In the genomic region with DNA sequence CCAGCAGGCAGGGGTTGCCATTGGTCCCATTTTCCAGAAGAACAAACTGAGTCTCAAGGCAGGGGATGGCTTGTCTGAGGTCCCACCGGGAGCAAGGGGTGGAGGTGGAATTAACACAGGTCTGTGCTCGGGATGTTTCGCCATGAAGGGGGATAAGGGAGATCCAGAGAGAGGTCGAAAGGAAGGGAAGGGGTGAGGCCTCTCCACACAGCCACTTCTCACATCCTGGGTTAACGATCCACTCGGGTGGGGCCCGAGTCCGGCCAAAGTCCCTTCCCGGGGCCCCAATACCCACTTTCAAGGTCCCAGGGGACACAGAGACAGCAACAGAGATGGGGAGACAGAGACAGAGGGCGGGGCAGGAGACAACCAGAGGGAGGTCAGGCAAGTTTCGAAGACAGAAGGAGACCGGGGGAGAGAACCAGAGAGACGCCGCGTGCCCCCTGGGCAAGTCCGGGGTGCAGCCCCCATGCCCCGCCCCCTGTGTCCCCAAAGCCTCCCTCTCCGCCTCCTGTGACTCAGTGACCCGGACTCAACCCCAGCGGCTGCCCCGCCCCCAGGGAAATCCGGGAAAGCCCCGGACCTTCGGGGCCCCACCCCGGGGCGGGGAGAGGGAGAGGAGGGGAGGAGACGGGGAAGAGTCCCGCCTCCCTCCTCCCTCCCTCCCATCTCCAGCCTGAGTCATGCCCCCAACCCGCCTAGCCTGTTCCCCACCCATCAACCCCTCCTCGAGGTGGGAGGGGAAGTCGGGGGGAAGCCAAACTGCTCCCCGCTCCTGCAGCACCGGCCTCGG, we compare ENCODE assay signal across 8 cellular contexts. TPM values are rescaled to one million over a fixed set of nuclear protein-coding genes. Genes with fewer than 3 reads are reported as not detected.
DNase-seq lines count a peak whose midpoint lies in the region; ATAC-seq and TF ChIP-seq lines count a peak whose summit lies in the region.

No MANE protein-coding gene starts in this region.

- no peak overlapping the region for H3K27ac Mint-ChIP-seq in nephron progenitor cell
- H3K27ac Mint-ChIP-seq in stimulated activated naive CD8-positive, alpha-beta T cell treated with anti-CD3 and anti-CD28 coated beads, Interleukin-15, Interleukin-2, amounts not matched to agents 100 ng/mL and 50 ng/mL, for 24 hours = peak overlapping the region; percentile 95

- peaks cover 75% of the 10 kb centered on the region for H3K27me3 Mint-ChIP-seq in nephron progenitor cell (ENCODE audit: low read depth, poor library complexity)
- peaks cover 4% of the 10 kb centered on the region for H3K27me3 Mint-ChIP-seq in stimulated activated naive CD8-positive, alpha-beta T cell treated with anti-CD3 and anti-CD28 coated beads, Interleukin-15, Interleukin-2, amounts not matched to agents 100 ng/mL and 50 ng/mL, for 24 hours

- peak overlapping the region; percentile 93 for H3K4me3 Mint-ChIP-seq in nephron progenitor cell
- H3K4me3 Mint-ChIP-seq in stimulated activated naive CD8-positive, alpha-beta T cell treated with anti-CD3 and anti-CD28 coated beads, Interleukin-15, Interleukin-2, amounts not matched to agents 100 ng/mL and 50 ng/mL, for 24 hours = peak overlapping the region; percentile 91

- peaks cover 0 to 9% (median 0%) of the 10 kb centered on the region in 3 donors for H3K36me3 ChIP-seq in Peyer's patch

- no peaks in the 10 kb centered on the region for H3K36me3 Mint-ChIP-seq in nephron progenitor cell (ENCODE audit: low read depth)
- peaks cover 19% of the 10 kb centered on the region for H3K36me3 Mint-ChIP-seq in stimulated activated naive CD8-positive, alpha-beta T cell treated with anti-CD3 and anti-CD28 coated beads, Interleukin-15, Interleukin-2, amounts not matched to agents 100 ng/mL and 50 ng/mL, for 24 hours (ENCODE audit: low read depth)

- peak; percentile 39 for ATAC-seq in HG03139 (IDR thresholded peaks at IDR 0.05; ENCODE audit: unreplicated experiment)

- peaks cover 33% of the 10 kb centered on the region for H3K4me1 Mint-ChIP-seq in nephron progenitor cell
- peaks cover 63% of the 10 kb centered on the region for H3K4me1 Mint-ChIP-seq in stimulated activated naive CD8-positive, alpha-beta T cell treated with anti-CD3 and anti-CD28 coated beads, Interleukin-15, Interleukin-2, amounts not matched to agents 100 ng/mL and 50 ng/mL, for 24 hours (ENCODE audit: low read depth)

- H3K9me3 ChIP-seq in Peyer's patch = no peaks in the 10 kb centered on the region

- H3K9me3 Mint-ChIP-seq in nephron progenitor cell = no peaks in the 10 kb centered on the region
- H3K9me3 Mint-ChIP-seq in stimulated activated naive CD8-positive, alpha-beta T cell treated with anti-CD3 and anti-CD28 coated beads, Interleukin-15, Interleukin-2, amounts not matched to agents 100 ng/mL and 50 ng/mL, for 24 hours = no peaks in the 10 kb centered on the region

- no peaks in the 10 kb centered on the region for H3K27me3 ChIP-seq in Peyer's patch

- peaks cover 10 to 69% (median 20%) of the 10 kb centered on the region in 4 donors for H3K4me1 ChIP-seq in Peyer's patch

- peak; percentile 19 to 89 for TF ChIP-seq POLR2A in Peyer's patch (IDR thresholded peaks at IDR 0.05)

- H3K4me3 ChIP-seq in Peyer's patch = peak overlapping the region; percentile 66 to 82 (median 75)

- DNase-seq in NCI-H2081 (lab: John Stamatoyannopoulos, UW) (peak; percentile 15 to 39), NCI-H2081 treated with DMSO at 0.1 percent for 48 hours (lab: John Stamatoyannopoulos, UW) (no peak), Peyer's patch (peak; percentile 85 to 98 (median 97)), fibroblast of peridontal ligament (ENCODE audit: extremely low read depth) (peak; percentile 91), nephron progenitor cell (peak; percentile 70)
- peak; percentile 92 for DNase-seq in activated T-helper 9 cell treated with anti-CD3 and anti-CD28 coated beads, Interleukin-2, amount 50 U/mL, for 16 hours (ENCODE audit: low read depth)

- no peak for TF ChIP-seq CTCF in Peyer's patch (IDR thresholded peaks at IDR 0.05)
- no peak for TF ChIP-seq CTCF in nephron progenitor cell (IDR thresholded peaks at IDR 0.05)

- peak overlapping the region; percentile 80 to 99 (median 94) for H3K27ac ChIP-seq in Peyer's patch

RNA-seq across cellular contexts. Expression of a gene that starts 1.4 kb away (rescaled TPM):
- total RNA-seq in Peyer's patch = 100 to 1,000 TPM in 3 of 4 donors, 10 to 100 TPM in 1; 45.4 to 136 (median 119) TPM

RNA-seq across cellular contexts. Expression of a gene that starts 30.5 kb away (rescaled TPM):
- 100 to 1,000 TPM in 3 of 4 donors, 10 to 100 TPM in 1; 84.2 to 197 (median 132) TPM for total RNA-seq in Peyer's patch

RNA-seq across cellular contexts. Expression of a gene that starts 48.2 kb away (rescaled TPM):
- not detected for total RNA-seq in Peyer's patch
